ENCODE assay signal across 8 cellular contexts in the genomic region with DNA sequence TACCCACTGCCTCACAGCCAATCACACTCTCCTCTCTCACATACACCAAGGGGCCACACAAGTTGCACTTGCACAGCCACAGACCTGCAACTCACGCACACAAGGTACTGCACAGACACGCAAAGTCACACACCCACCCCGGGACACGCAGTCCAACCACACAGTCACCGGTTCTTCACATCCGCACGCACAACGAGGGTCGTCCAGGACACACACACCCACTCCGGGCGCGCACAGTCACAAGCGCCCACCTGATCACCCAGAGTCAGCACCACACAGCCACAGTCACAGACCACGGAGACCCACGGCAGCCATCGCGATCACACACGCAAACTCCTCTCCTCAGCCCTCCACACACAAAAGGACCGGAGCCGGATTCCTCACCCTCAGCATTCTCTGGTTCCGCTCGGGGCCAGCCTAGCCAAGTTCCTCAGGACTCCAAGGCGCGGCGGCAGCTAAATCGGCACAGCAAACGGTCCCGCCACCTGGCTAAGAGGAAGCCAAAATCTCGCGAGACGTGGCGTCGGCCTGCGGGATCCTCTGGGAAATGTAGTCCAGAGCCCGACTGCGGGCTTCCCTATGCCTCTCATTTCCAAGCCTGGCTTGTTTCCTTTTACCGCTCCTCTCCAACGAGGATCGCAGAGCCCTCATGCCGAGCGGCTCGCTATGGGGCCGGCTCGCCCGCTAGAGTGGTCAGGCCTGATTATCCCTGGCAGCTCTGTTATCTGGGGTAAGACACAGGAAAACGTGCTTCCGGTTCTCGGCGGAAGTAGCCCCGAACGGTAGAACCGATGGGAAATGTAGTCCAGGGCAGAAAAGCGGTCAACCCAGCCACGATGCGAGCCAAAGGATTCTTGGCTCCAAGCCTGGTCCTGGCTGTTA. TPM values are rescaled to one million over a fixed set of nuclear protein-coding genes. Genes with fewer than 3 reads are reported as not detected.
DNase-seq lines count a peak whose midpoint lies in the region; ATAC-seq and TF ChIP-seq lines count a peak whose summit lies in the region.

A gene (minus strand): TSS at position 467 of the 882 bp plus-strand sequence. CDS start 10,201 bp downstream, outside the sequence.

- H3K36me3 ChIP-seq in HUES64 (ENCODE audit: insufficient read depth, low read length) (peaks cover 32% of the 10 kb centered on the region), OCI-LY7 (ENCODE audit: insufficient read depth, low read length) (peaks cover 27% of the 10 kb centered on the region), muscle layer of colon (ENCODE audit: insufficient read depth, low read length) (no peaks in the 10 kb centered on the region)

- ATAC-seq in GM21447 (IDR thresholded peaks at IDR 0.05; ENCODE audit: unreplicated experiment) = peak; percentile 91
- ATAC-seq in esophagus mucosa = peak; percentile 98

- H3K27ac Mint-ChIP-seq in activated T-cell treated with anti-CD3 and anti-CD28 coated beads, Interleukin-2, amount 50 U/mL, for 24 hours = peak within 1 kb of the TSS; percentile 93

- H3K27ac ChIP-seq in HUES64 (ENCODE audit: low read depth, low read length) = peak within 1 kb of the TSS; percentile 86
- peak within 1 kb of the TSS; percentile 47 for H3K27ac ChIP-seq in OCI-LY7 (ENCODE audit: low read depth, low read length, poor library complexity, severe bottlenecking)
- peak within 1 kb of the TSS; percentile 89 for H3K27ac ChIP-seq in muscle layer of colon (ENCODE audit: low read depth, low read length)

- peak within 1 kb of the TSS; percentile 97 for H2AFZ ChIP-seq in OCI-LY7 (ENCODE audit: low read length)

- H3K9ac ChIP-seq in HUES64 (ENCODE audit: low read depth, low read length) (peak within 1 kb of the TSS; percentile 94), muscle layer of colon (ENCODE audit: low read length) (peak within 1 kb of the TSS; percentile 44)

- DNase-seq in D341Med (ENCODE audit: low spot score) = peak; percentile 92
- DNase-seq in OCI-LY7 (ENCODE audit: low spot score) = peak; percentile 98
- DNase-seq in activated T-cell treated with anti-CD3 and anti-CD28 coated beads, Interleukin-2, amount 50 U/mL, for 24 hours = peak; percentile 97
- peak; percentile 80 to 89 for DNase-seq in stimulated activated CD8-positive, alpha-beta memory T cell treated with anti-CD3 and anti-CD28 coated beads, Interleukin-7, amount 100 ng/mL, for 1 hour (ENCODE audit: low read depth in 2 of 2)

- H3K27me3 ChIP-seq in HUES64 (ENCODE audit: insufficient read depth, low read length) = no peaks in the 10 kb centered on the region
- no peaks in the 10 kb centered on the region for H3K27me3 ChIP-seq in muscle layer of colon (ENCODE audit: control insufficient read depth in 1 of 2, insufficient read depth in 2 of 2, low read length in 2 of 2)

- TSS peak; percentile 76 for BruUV-seq in OCI-LY7 (replicated peaks; lab: Mats Ljungman, UMichigan)

- peaks cover 76% of the 10 kb centered on the region for H3K36me3 Mint-ChIP-seq in activated T-cell treated with anti-CD3 and anti-CD28 coated beads, Interleukin-2, amount 50 U/mL, for 24 hours (ENCODE audit: low read depth)

- H3K9me3 ChIP-seq in HUES64 (ENCODE audit: insufficient read depth, low read depth, low read length) (peaks cover 31% of the 10 kb centered on the region; the same call in 1 of the 2 replicates), OCI-LY7 (ENCODE audit: low read length) (peaks cover 30% of the 10 kb centered on the region; the same call in 1 of the 2 replicates), muscle layer of colon (ENCODE audit: low read length) (no peaks in the 10 kb centered on the region)

- H3K9me3 Mint-ChIP-seq in activated T-cell treated with anti-CD3 and anti-CD28 coated beads, Interleukin-2, amount 50 U/mL, for 24 hours = peaks cover 39% of the 10 kb centered on the region

- no peaks in the 10 kb centered on the region for H3K27me3 Mint-ChIP-seq in activated T-cell treated with anti-CD3 and anti-CD28 coated beads, Interleukin-2, amount 50 U/mL, for 24 hours

- no peaks in the 10 kb centered on the region for H4K20me1 ChIP-seq in OCI-LY7 (ENCODE audit: insufficient read depth, low read length)

- H3K4me1 ChIP-seq in HUES64 (ENCODE audit: insufficient read depth, low read length) = no peaks in the 10 kb centered on the region
- peaks cover 10% of the 10 kb centered on the region for H3K4me1 ChIP-seq in OCI-LY7 (ENCODE audit: insufficient read depth, low read length, poor library complexity, severe bottlenecking)
- H3K4me1 ChIP-seq in muscle layer of colon (ENCODE audit: insufficient read depth, low read length) = peaks cover 18% of the 10 kb centered on the region

- WGBS in HUES64 = under 1% methylated on average over 55 of the region's 55 CpGs

- intact Hi-C loops in OCI-LY7 (cut with micrococcal nuclease; ENCODE audit: unreplicated experiment) = loop anchor here (2.0 to 5.0 kb wide), 2 partner anchors 86 to 305 kb away; a partner anchor contains a TSS

- H3K79me2 ChIP-seq in OCI-LY7 (ENCODE audit: insufficient read depth, low read depth, low read length) = peaks cover 5% of the 10 kb centered on the region; the same call in 1 of the 2 replicates

- CTCF ChIA-PET in OCI-LY7 (lab: Charles Lee; ENCODE audit: unreplicated experiment) = no interaction called here

- peak within 1 kb of the TSS; percentile 88 for H3K4me3 ChIP-seq in HUES64 (ENCODE audit: low read length)
- peak within 1 kb of the TSS; percentile 73 for H3K4me3 ChIP-seq in OCI-LY7 (ENCODE audit: low read depth, low read length, poor library complexity, severe bottlenecking)
- H3K4me3 ChIP-seq in muscle layer of colon (ENCODE audit: low read depth in 1 of 2, low read length in 2 of 2) = peak within 1 kb of the TSS; percentile 73 to 82

- POLR2A ChIA-PET in OCI-LY7 (lab: Charles Lee) = no interaction called here

- H3K4me1 Mint-ChIP-seq in activated T-cell treated with anti-CD3 and anti-CD28 coated beads, Interleukin-2, amount 50 U/mL, for 24 hours (ENCODE audit: low read depth) = peaks cover 23% of the 10 kb centered on the region

- H3K4me3 Mint-ChIP-seq in activated T-cell treated with anti-CD3 and anti-CD28 coated beads, Interleukin-2, amount 50 U/mL, for 24 hours = peak within 1 kb of the TSS; percentile 93

- H3K4me2 ChIP-seq in OCI-LY7 (ENCODE audit: low read length) = peak within 1 kb of the TSS; percentile 67

- H3K9me2 ChIP-seq in OCI-LY7 (ENCODE audit: insufficient read depth, low read length) = no peaks in the 10 kb centered on the region

- no peak for TF ChIP-seq CTCF in OCI-LY7 (conservative IDR thresholded peaks at IDR 0.05; ENCODE audit: low read length)

RNA-seq across cellular contexts. Expression of the gene that starts here (rescaled TPM):
- 4.3 TPM for polyA plus RNA-seq in HUES64 (2013, experiment 1 of 2)
- polyA plus RNA-seq in HUES64 (2013, experiment 2 of 2) = 4.2 TPM
- total RNA-seq in OCI-LY7 (2014; rRNA removed; shearing (Covaris generic)) = 3.1 and 10.6 TPM in 2 replicates
- 8.4 and 9.5 TPM in 2 replicates for total RNA-seq in OCI-LY7 (2022)
- total RNA-seq in esophagus mucosa = 1.5 TPM

Comparison
In these comparisons a context has a peak if more than half of its experiments do, and no peak if none do; other contexts are left out.
1. Peak in every context shown above with its lines: DNase-seq, ATAC-seq, H3K4me3 ChIP-seq and H3K27ac ChIP-seq.